ENCODE assay signal across 23 cellular contexts in the genomic region with DNA sequence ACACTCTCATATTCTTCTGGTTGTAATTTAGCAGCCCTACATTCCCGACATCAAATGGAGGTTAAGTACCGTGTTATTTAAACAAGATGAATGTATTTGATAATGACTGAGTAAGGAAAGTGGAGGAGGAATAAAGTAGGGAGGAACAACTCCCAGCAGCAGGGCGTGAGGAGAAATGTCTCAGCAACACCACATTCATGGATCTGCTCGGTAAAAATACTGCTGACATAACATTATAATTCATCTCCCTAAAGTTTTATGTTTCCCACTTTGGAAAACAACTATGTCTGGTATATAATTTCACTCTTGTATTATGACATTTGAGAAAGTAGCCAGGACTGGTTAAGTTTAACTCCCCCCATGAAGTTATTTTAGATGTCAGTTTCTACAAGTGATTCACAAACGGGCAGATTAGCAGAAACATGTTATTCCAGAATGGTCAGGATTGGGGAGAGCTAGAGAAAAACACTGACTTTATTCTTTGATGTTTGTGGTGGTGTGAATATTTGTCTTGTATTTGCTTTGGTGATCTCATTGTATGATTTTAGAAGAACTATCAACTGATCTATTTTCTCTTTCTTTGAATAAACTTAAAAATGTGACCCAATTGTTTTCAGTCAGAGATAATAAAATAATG.
DNase-seq lines count a peak whose midpoint lies in the region; ATAC-seq and TF ChIP-seq lines count a peak whose summit lies in the region.
"Had no signal": no experiment of that assay in that cellular context is flagged by ENCODE, and none has a peak within 500 bp of the region (broad histone marks: within the 10 kb centered on the region; RNA-seq: fewer than 3 reads in every experiment).

No MANE protein-coding gene starts in this region.

- H2AFZ ChIP-seq in PC-3 (ENCODE audit: low read length) = peak overlapping the region; percentile 32
- H2AFZ ChIP-seq: neural progenitor cell, PC-9 had no signal

- BruUV-seq in Calu3 (replicated peaks; lab: Mats Ljungman, UMichigan) (no TSS peak), PC-3 (replicated peaks; lab: Mats Ljungman, UMichigan) (no TSS peak)

- H3K27me3 ChIP-seq in PC-3 (ENCODE audit: low read length) (no peaks in the 10 kb centered on the region), endodermal cell (ENCODE audit: control insufficient read depth, insufficient read depth, low read length, poor library complexity, severe bottlenecking) (no peaks in the 10 kb centered on the region)
- no peaks in the 10 kb centered on the region for H3K27me3 ChIP-seq in CD4-positive, alpha-beta T cell (ENCODE audit: control insufficient read depth, insufficient read depth, low read length)
- H3K27me3 ChIP-seq: BLaER1 treated with 17β-estradiol and CSF1 and Interleukin-3, amounts not matched to agents 10 nM and 100 nM; body of pancreas; esophagus squamous epithelium; neural progenitor cell had no signal

- peaks cover 52% of the 10 kb centered on the region for H3K4me1 ChIP-seq in PC-3 (ENCODE audit: insufficient read depth, low read length)
- no peaks in the 10 kb centered on the region for H3K4me1 ChIP-seq in endodermal cell (ENCODE audit: control insufficient read depth, insufficient read depth, low read length)
- H3K4me1 ChIP-seq: body of pancreas, neural progenitor cell had no signal

- H3K4me3 ChIP-seq in PC-3 (ENCODE audit: low read length) (peak overlapping the region; percentile 17; the same call in 1 of the 2 replicates), endodermal cell (ENCODE audit: low read length) (no peak overlapping the region)
- H3K4me3 ChIP-seq: BLaER1 treated with 17β-estradiol and CSF1 and Interleukin-3, amounts not matched to agents 10 nM and 100 nM; body of pancreas; esophagus squamous epithelium; mucosa of descending colon; neural progenitor cell; PC-9 had no signal

- H3K9me2 ChIP-seq in PC-3 (replicated peaks; ENCODE audit: low read length) = no peaks in the 10 kb centered on the region

- H3K4me1 Mint-ChIP-seq in Calu3 (ENCODE audit: low read depth, unreplicated experiment) (peaks cover 51% of the 10 kb centered on the region), osteocyte (ENCODE audit: unreplicated experiment) (peaks cover 50% of the 10 kb centered on the region), endodermal cell (peaks cover 16% of the 10 kb centered on the region)
- H3K4me1 Mint-ChIP-seq in CD4-positive, alpha-beta T cell (ENCODE audit: low read depth) = no peaks in the 10 kb centered on the region
- H3K4me1 Mint-ChIP-seq: activated naive CD8-positive, alpha-beta T cell treated with anti-CD3 and anti-CD28 coated beads, Interleukin-2, amount 10 ng/mL, durations not matched to agents 7 days and 5 days; T-cell had no signal

- intact Hi-C loops in Calu3 (cut with micrococcal nuclease; ENCODE audit: unreplicated experiment) (no loop called here), PC-3 (cut with micrococcal nuclease) (loop anchor here (5.0 to 10.0 kb wide), 5 partner anchors 127 to 635 kb away; no protein-coding TSS in a partner anchor)
- intact Hi-C loops in CD4-positive, alpha-beta T cell (cut with DNase I, micrococcal nuclease) = no loop called here

- H3K27me3 Mint-ChIP-seq in Calu3 (ENCODE audit: unreplicated experiment) = no peaks in the 10 kb centered on the region
- H3K27me3 Mint-ChIP-seq in osteocyte (ENCODE audit: unreplicated experiment) = no peaks in the 10 kb centered on the region
- H3K27me3 Mint-ChIP-seq in endodermal cell (ENCODE audit: insufficient read depth) = no peaks in the 10 kb centered on the region
- no peaks in the 10 kb centered on the region for H3K27me3 Mint-ChIP-seq in CD4-positive, alpha-beta T cell
- H3K27me3 Mint-ChIP-seq: activated CD4-positive, alpha-beta memory T cell treated with anti-CD3 and anti-CD28 coated beads for 36 hours; activated naive CD8-positive, alpha-beta T cell treated with anti-CD3 and anti-CD28 coated beads, Interleukin-2, amount 10 ng/mL, durations not matched to agents 7 days and 5 days; T-cell had no signal

- H3K4me3 Mint-ChIP-seq in Calu3 (ENCODE audit: low read depth, unreplicated experiment) (no peak overlapping the region), osteocyte (ENCODE audit: unreplicated experiment) (no peak overlapping the region), endodermal cell (no peak overlapping the region)
- no peak overlapping the region for H3K4me3 Mint-ChIP-seq in CD4-positive, alpha-beta T cell
- H3K4me3 Mint-ChIP-seq: activated CD4-positive, alpha-beta memory T cell treated with anti-CD3 and anti-CD28 coated beads for 36 hours; activated naive CD8-positive, alpha-beta T cell treated with anti-CD3 and anti-CD28 coated beads, Interleukin-2, amount 10 ng/mL, durations not matched to agents 7 days and 5 days; neural progenitor cell; T-cell had no signal

- H3K9me3 Mint-ChIP-seq in Calu3 (ENCODE audit: low read depth, unreplicated experiment) (no peaks in the 10 kb centered on the region), osteocyte (ENCODE audit: unreplicated experiment) (no peaks in the 10 kb centered on the region), endodermal cell (no peaks in the 10 kb centered on the region)
- H3K9me3 Mint-ChIP-seq in CD4-positive, alpha-beta T cell = no peaks in the 10 kb centered on the region
- H3K9me3 Mint-ChIP-seq: activated CD4-positive, alpha-beta memory T cell treated with anti-CD3 and anti-CD28 coated beads for 36 hours; activated naive CD8-positive, alpha-beta T cell treated with anti-CD3 and anti-CD28 coated beads, Interleukin-2, amount 10 ng/mL, durations not matched to agents 7 days and 5 days; activated T-helper 2 cell treated with anti-CD3 and anti-CD28 coated beads, Interferon-gamma antibody, Interleukin-2, Interleukin-4, amounts not matched to agents 10 μg/mL and 5 μg/mL and 100 μg/mL, durations not matched to agents 14 hours and 24 hours and 36 hours had no signal

- DNase-seq in Calu3 (no peak), PC-3 (peak; percentile 74), fibroblast of peridontal ligament (ENCODE audit: extremely low read depth) (peak; percentile 44), osteocyte (ENCODE audit: extremely low spot score, unreplicated experiment) (no peak), GM19238 (ENCODE audit: insufficient read length, low spot score) (no peak), endodermal cell (no peak), RWPE1 (ENCODE audit: low spot score) (no peak)
- no peak for DNase-seq in CD4-positive, alpha-beta T cell
- DNase-seq: activated CD4-positive, alpha-beta memory T cell treated with anti-CD3 and anti-CD28 coated beads for 36 hours; activated naive CD8-positive, alpha-beta T cell treated with anti-CD3 and anti-CD28 coated beads, Interleukin-2, amount 10 ng/mL, durations not matched to agents 7 days and 5 days; body of pancreas; esophagus squamous epithelium; mucosa of descending colon; NCI-H1105 treated with DMSO at 0.1 percent for 48 hours; NCI-H2029; NCI-H345; SHP77 treated with DMSO at 0.1 percent for 48 hours; T-cell; trophoblast cell had no signal

- POLR2A ChIA-PET in PC-3 (lab: Charles Lee; ENCODE audit: unreplicated experiment) (no interaction called here), RWPE1 (lab: Yijun Ruan, JAX; ENCODE audit: low non-redundant PET) (interaction anchor here (0.5 to 0.7 kb wide), 2 partner anchors 22 to 1220 kb away, joined by 3 to 4 read pairs; no protein-coding TSS in a partner anchor)
- POLR2A ChIA-PET in CD4-positive, alpha-beta T cell (lab: Charles Lee) = no interaction called here

- H3K79me2 ChIP-seq in PC-3 (ENCODE audit: low read length) = no peaks in the 10 kb centered on the region

- H3K36me3 Mint-ChIP-seq in Calu3 (ENCODE audit: insufficient read depth, unreplicated experiment) (no peaks in the 10 kb centered on the region), osteocyte (ENCODE audit: unreplicated experiment) (no peaks in the 10 kb centered on the region), endodermal cell (ENCODE audit: low read depth) (no peaks in the 10 kb centered on the region)
- no peaks in the 10 kb centered on the region for H3K36me3 Mint-ChIP-seq in CD4-positive, alpha-beta T cell (ENCODE audit: low read depth)
- H3K36me3 Mint-ChIP-seq: activated CD4-positive, alpha-beta memory T cell treated with anti-CD3 and anti-CD28 coated beads for 36 hours; activated naive CD8-positive, alpha-beta T cell treated with anti-CD3 and anti-CD28 coated beads, Interleukin-2, amount 10 ng/mL, durations not matched to agents 7 days and 5 days; T-cell had no signal

- 88 to 100% methylated on average over 1 to 5 of the region's 5 CpGs for WGBS in endodermal cell (ENCODE audit: insufficient coverage in 1 of 2, insufficient read length in 1 of 2), 2 experiments

- 0 out of 2 replicates have a peak, but pooled peaks have one; percentile 12 for ATAC-seq in PC-3
- ATAC-seq in CD4-positive, alpha-beta T cell (ENCODE audit: poor library complexity) = no peak
- ATAC-seq: body of pancreas, mucosa of descending colon, T-cell had no signal

- H3K36me3 ChIP-seq in PC-3 (ENCODE audit: low read depth, low read length) (no peaks in the 10 kb centered on the region), endodermal cell (ENCODE audit: control insufficient read depth, insufficient read depth, low read length) (no peaks in the 10 kb centered on the region)
- H3K36me3 ChIP-seq: BLaER1 treated with 17β-estradiol and CSF1 and Interleukin-3, amounts not matched to agents 10 nM and 100 nM; esophagus squamous epithelium; neural progenitor cell had no signal

- TF ChIP-seq CTCF in Calu3 (IDR thresholded peaks at IDR 0.05; ENCODE audit: unreplicated experiment) (no peak), PC-3 (conservative IDR thresholded peaks at IDR 0.05; ENCODE audit: low read depth, low read length) (no peak), osteocyte (IDR thresholded peaks at IDR 0.05) (no peak), endodermal cell (conservative IDR thresholded peaks at IDR 0.05) (no peak), RWPE1 (conservative IDR thresholded peaks at IDR 0.05; ENCODE audit: low read depth) (no peak)
- no peak for TF ChIP-seq CTCF in CD4-positive, alpha-beta T cell (IDR thresholded peaks at IDR 0.05)

- H3K4me2 ChIP-seq in PC-3 (ENCODE audit: low read length) = peak overlapping the region; percentile 58
- H3K4me2 ChIP-seq: BLaER1 treated with 17β-estradiol and CSF1 and Interleukin-3, amounts not matched to agents 10 nM and 100 nM; neural progenitor cell; PC-9 had no signal

- H3K9ac ChIP-seq in PC-3 (ENCODE audit: low read length) = no peak overlapping the region
- H3K9ac ChIP-seq in endodermal cell (ENCODE audit: extremely low read depth, low read length, poor library complexity, severe bottlenecking) = no peak overlapping the region
- H3K9ac ChIP-seq: BLaER1 treated with 17β-estradiol and CSF1 and Interleukin-3, amounts not matched to agents 10 nM and 100 nM; neural progenitor cell had no signal

- peak overlapping the region; percentile 33 for H3K27ac Mint-ChIP-seq in Calu3 (ENCODE audit: unreplicated experiment)
- H3K27ac Mint-ChIP-seq in osteocyte (ENCODE audit: unreplicated experiment) = peak overlapping the region; percentile 67
- H3K27ac Mint-ChIP-seq in endodermal cell = no peak overlapping the region
- H3K27ac Mint-ChIP-seq in CD4-positive, alpha-beta T cell = no peak overlapping the region
- H3K27ac Mint-ChIP-seq: activated CD4-positive, alpha-beta memory T cell treated with anti-CD3 and anti-CD28 coated beads for 36 hours; activated naive CD8-positive, alpha-beta T cell treated with anti-CD3 and anti-CD28 coated beads, Interleukin-2, amount 10 ng/mL, durations not matched to agents 7 days and 5 days; activated T-helper 2 cell treated with anti-CD3 and anti-CD28 coated beads, Interferon-gamma antibody, Interleukin-2, Interleukin-4, amounts not matched to agents 10 μg/mL and 5 μg/mL and 100 μg/mL, durations not matched to agents 14 hours and 24 hours and 36 hours; neural progenitor cell; T-cell had no signal

- H3K27ac ChIP-seq in PC-3 (ENCODE audit: low read length) = peak overlapping the region; percentile 73
- no peak overlapping the region for H3K27ac ChIP-seq in endodermal cell (ENCODE audit: low read depth, low read length)
- H3K27ac ChIP-seq in CD4-positive, alpha-beta T cell (ENCODE audit: low read depth, low read length) = no peak overlapping the region
- no peak overlapping the region for H3K27ac ChIP-seq in RWPE1
- H3K27ac ChIP-seq: BLaER1 treated with 17β-estradiol and CSF1 and Interleukin-3, amounts not matched to agents 10 nM and 100 nM; neural progenitor cell; PC-9 had no signal

- H3K9me3 ChIP-seq in PC-3 (ENCODE audit: low read length) (no peaks in the 10 kb centered on the region), endodermal cell (ENCODE audit: control insufficient read depth, low read length) (no peaks in the 10 kb centered on the region)
- H3K9me3 ChIP-seq in CD4-positive, alpha-beta T cell (ENCODE audit: control insufficient read depth, low read length) = no peaks in the 10 kb centered on the region
- H3K9me3 ChIP-seq: body of pancreas, esophagus squamous epithelium, mucosa of descending colon had no signal

- H3F3A ChIP-seq in PC-3 (ENCODE audit: low read length, unreplicated experiment) = no peaks in the 10 kb centered on the region

- no peaks in the 10 kb centered on the region for H4K20me1 ChIP-seq in PC-3 (ENCODE audit: low read length)
- H4K20me1 ChIP-seq: BLaER1 treated with 17β-estradiol and CSF1 and Interleukin-3, amounts not matched to agents 10 nM and 100 nM had no signal

- CTCF ChIA-PET in Calu3 (lab: Charles Lee) (no interaction called here), PC-3 (lab: Charles Lee) (no interaction called here), RWPE1 (lab: Yijun Ruan, JAX) (no interaction called here)
- CTCF ChIA-PET in CD4-positive, alpha-beta T cell (lab: Charles Lee) = no interaction called here

Comparison
In these comparisons a context has a peak if more than half of its experiments do, and no peak if none do; other contexts are left out.
1. DNase-seq: peak in PC-3 (single experiment) and fibroblast of peridontal ligament (single experiment); none in Calu3 (single experiment), osteocyte (single experiment), GM19238 (single experiment), endodermal cell (single experiment), CD4-positive, alpha-beta T cell (0 of 10) and RWPE1 (single experiment).
2. H3K27ac Mint-ChIP-seq: peak in Calu3 (single experiment) and osteocyte (single experiment); none in endodermal cell (single experiment) and CD4-positive, alpha-beta T cell (single experiment).